ENCODE assay signal across 2 cellular contexts in genomic region chr4:174157106-174157607, GRCh38.
A peak's percentile ranks its signal among the peaks of the same experiment; 100 is the strongest.
TF ChIP-seq lines count a peak whose summit lies in the region.

No MANE protein-coding gene starts in this region.

TF ChIP-seq in HEK293, 187 proteins besides CTCF, POLR2A, EP300 and RAD21 (continues in another document):
- TF ChIP-seq ZXDB (tag by site-specific recombination; IDR thresholded peaks at IDR 0.05) (peak; percentile 68), YY2 (tag by site-specific recombination; IDR thresholded peaks at IDR 0.05) (no peak), SETDB1 (IDR thresholded peaks at IDR 0.05; ENCODE audit: insufficient read length, low read length) (no peak), ZBTB17 (tag by site-specific recombination; IDR thresholded peaks at IDR 0.05) (peak; percentile 58), ZNF843 (tag by site-specific recombination; IDR thresholded peaks at IDR 0.05) (peak; percentile 90), ZNF600 (tag by site-specific recombination; IDR thresholded peaks at IDR 0.05) (no peak), KLF10 (tag by site-specific recombination; IDR thresholded peaks at IDR 0.05) (0 out of 2 replicates have a peak, but pooled peaks have one; percentile 44), OSR2 (tag by site-specific recombination; IDR thresholded peaks at IDR 0.05) (peak; percentile 71; the same call in 1 of the 2 replicates), ZNF514 (tag by site-specific recombination; IDR thresholded peaks at IDR 0.05) (no peak), FEZF1 (tag by site-specific recombination; IDR thresholded peaks at IDR 0.05) (peak; percentile 83), ZNF610 (tag by site-specific recombination; IDR thresholded peaks at IDR 0.05; ENCODE audit: borderline replicate concordance) (peak; percentile 63; the same call in 1 of the 2 replicates), ZNF561 (tag by site-specific recombination; IDR thresholded peaks at IDR 0.05; ENCODE audit: borderline replicate concordance) (peak; percentile 69), ZBTB26 (tag by site-specific recombination; optimal IDR thresholded peaks at IDR 0.05) (no peak), ZNF777 (tag by site-specific recombination; IDR thresholded peaks at IDR 0.05; ENCODE audit: borderline replicate concordance) (no peak), ZNF132 (tag by site-specific recombination; IDR thresholded peaks at IDR 0.05; ENCODE audit: borderline replicate concordance) (no peak), ZNF366 (tag by site-specific recombination; conservative IDR thresholded peaks at IDR 0.05) (peak; percentile 48; the same call in 1 of the 2 replicates), WT1 (tag by site-specific recombination; IDR thresholded peaks at IDR 0.05) (peak; percentile 90), ZNF266 (tag by site-specific recombination; IDR thresholded peaks at IDR 0.05; ENCODE audit: low read depth) (no peak), HOXD13 (CRISPR knock-in tag; IDR thresholded peaks at IDR 0.05; ENCODE audit: borderline replicate concordance) (peak; percentile 68), ZNF580 (tag by site-specific recombination; IDR thresholded peaks at IDR 0.05) (peak; percentile 60; the same call in 1 of the 2 replicates), PATZ1 (tag by site-specific recombination; IDR thresholded peaks at IDR 0.05) (no peak), TRIM28 (IDR thresholded peaks at IDR 0.05; ENCODE audit: borderline replicate concordance, low read length) (peak; percentile 63; the same call in 1 of the 2 replicates), ZSCAN30 (tag by site-specific recombination; IDR thresholded peaks at IDR 0.05) (peak; percentile 48), TCF7L2 (IDR thresholded peaks at IDR 0.05; ENCODE audit: borderline replicate concordance, low read depth, low read length) (peak; percentile 59; the same call in 1 of the 2 replicates), YY1 (tag by site-specific recombination; IDR thresholded peaks at IDR 0.05) (peak; percentile 11; the same call in 1 of the 2 replicates), ZNF513 (tag by site-specific recombination; IDR thresholded peaks at IDR 0.05) (0 out of 2 replicates have a peak, but pooled peaks have one; percentile 29), ZNF404 (tag by site-specific recombination; IDR thresholded peaks at IDR 0.05) (no peak), GLI2 (tag by site-specific recombination; IDR thresholded peaks at IDR 0.05; ENCODE audit: borderline replicate concordance, low read depth) (peak; percentile 57), IKZF3 (tag by site-specific recombination; IDR thresholded peaks at IDR 0.05) (peak; percentile 77), ZNF37A (tag by site-specific recombination; IDR thresholded peaks at IDR 0.05) (no peak)
- TF ChIP-seq, protein P1, sequence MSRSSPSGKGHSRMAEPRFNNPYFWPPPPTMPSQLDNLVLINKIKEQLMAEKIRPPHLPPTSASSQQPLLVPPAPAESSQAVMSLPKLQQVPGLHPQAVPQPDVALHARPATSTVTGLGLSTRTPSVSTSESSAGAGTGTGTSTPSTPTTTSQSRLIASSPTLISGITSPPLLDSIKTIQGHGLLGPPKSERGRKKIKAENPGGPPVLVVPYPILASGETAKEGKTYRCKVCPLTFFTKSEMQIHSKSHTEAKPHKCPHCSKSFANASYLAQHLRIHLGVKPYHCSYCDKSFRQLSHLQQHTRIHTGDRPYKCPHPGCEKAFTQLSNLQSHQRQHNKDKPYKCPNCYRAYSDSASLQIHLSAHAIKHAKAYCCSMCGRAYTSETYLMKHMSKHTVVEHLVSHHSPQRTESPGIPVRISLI (tag by site-specific recombination; IDR thresholded peaks at IDR 0.05) = 0 out of 2 replicates have a peak, but pooled peaks have one; percentile 17

TF ChIP-seq in SK-N-SH, 30 proteins besides CTCF, POLR2A, EP300 and RAD21:
- no peak for TF ChIP-seq CHD2 (IDR thresholded peaks at IDR 0.05; ENCODE audit: low read length, partially characterized antibody)
- no peak for TF ChIP-seq RCOR1 (IDR thresholded peaks at IDR 0.05; ENCODE audit: low read length)
- no peak for TF ChIP-seq RFX5 (IDR thresholded peaks at IDR 0.05; ENCODE audit: low read length)
- no peak for TF ChIP-seq EZH2phosphoT487 (IDR thresholded peaks at IDR 0.05; ENCODE audit: borderline replicate concordance, low read depth)
- no peak for TF ChIP-seq MXI1 (IDR thresholded peaks at IDR 0.05; ENCODE audit: low read depth, low read length)
- TF ChIP-seq MEF2A (IDR thresholded peaks at IDR 0.05; ENCODE audit: borderline replicate concordance, low read depth) = peak; percentile 97
- TF ChIP-seq TEAD4 (IDR thresholded peaks at IDR 0.05; ENCODE audit: borderline replicate concordance, insufficient read depth) = peak; percentile 93
- peak; percentile 96 for TF ChIP-seq PBX3 (IDR thresholded peaks at IDR 0.05)
- peak; percentile 52; the same call in 1 of the 2 replicates for TF ChIP-seq FOSL2 (IDR thresholded peaks at IDR 0.05; ENCODE audit: borderline replicate concordance, low read depth)
- TF ChIP-seq USF1 (IDR thresholded peaks at IDR 0.05; ENCODE audit: borderline replicate concordance, low read depth) = no peak
- TF ChIP-seq FOXM1 (IDR thresholded peaks at IDR 0.05; ENCODE audit: low read depth) = peak; percentile 96
- TF ChIP-seq NFIC (IDR thresholded peaks at IDR 0.05; ENCODE audit: borderline replicate concordance) = peak; percentile 90
- peak; percentile 95 for TF ChIP-seq TCF12 (IDR thresholded peaks at IDR 0.05)
- peak; percentile 90 for TF ChIP-seq JUND (IDR thresholded peaks at IDR 0.05)
- TF ChIP-seq FOXJ3 (CRISPR knock-in tag; IDR thresholded peaks at IDR 0.05) = no peak
- TF ChIP-seq SIN3A (IDR thresholded peaks at IDR 0.05; ENCODE audit: borderline replicate concordance, low read depth, low read length) = peak; percentile 81; the same call in 1 of the 2 replicates
- TF ChIP-seq SMC3 (IDR thresholded peaks at IDR 0.05; ENCODE audit: low read depth, low read length) = no peak
- TF ChIP-seq GATA2 (CRISPR knock-in tag; IDR thresholded peaks at IDR 0.05) = no peak; the same call in 1 of the 2 replicates
- peak; percentile 78; the same call in 1 of the 2 replicates for TF ChIP-seq RXRA (IDR thresholded peaks at IDR 0.05; ENCODE audit: borderline replicate concordance, low read depth)
- no peak for TF ChIP-seq USF2 (IDR thresholded peaks at IDR 0.05; ENCODE audit: borderline replicate concordance, low read depth, low read length)
- TF ChIP-seq ZBTB33 (IDR thresholded peaks at IDR 0.05; ENCODE audit: borderline replicate concordance, low read depth) = peak; percentile 66; the same call in 1 of the 2 replicates
- TF ChIP-seq POLR2AphosphoS5 (IDR thresholded peaks at IDR 0.05; ENCODE audit: low read depth, low read length) = peak; percentile 77; the same call in 1 of the 2 replicates
